ENCODE assay signal across 16 cellular contexts in genomic region chr14:100018054-100018453, GRCh38.
"Had no signal": no experiment of that assay in that cellular context is flagged by ENCODE, and none has a peak within 500 bp of the region (broad histone marks: within the 10 kb centered on the region; RNA-seq: fewer than 3 reads in every experiment).

No MANE protein-coding gene starts in this region.

- H3K4me3 ChIP-seq: cardiac muscle cell, colonic mucosa, gastrocnemius medialis, sigmoid colon had no signal

- H3K36me3 ChIP-seq: cardiac muscle cell, colonic mucosa, gastrocnemius medialis, sigmoid colon had no signal

- H3K4me1 ChIP-seq: colonic mucosa had no signal

- DNase-seq: activated CD8-positive, alpha-beta memory T cell treated with anti-CD3 and anti-CD28 coated beads, Interleukin-2, amount 50 U/mL, for 4 hours; activated CD8-positive, alpha-beta T cell treated with anti-CD3 and anti-CD28 coated beads for 36 hours; activated naive CD4-positive, alpha-beta T cell; activated T-cell treated with anti-CD3 and anti-CD28 coated beads, Interleukin-2, amount 50 U/mL, for 72 hours; aorta; colonic mucosa; effector CD8-positive, alpha-beta T cell; gastrocnemius medialis; kidney glomerular epithelial cell; naive B cell; sigmoid colon; stimulated activated CD4-positive, alpha-beta T cell treated with anti-CD3 and anti-CD28 coated beads, Interleukin-4, amount 100 ng/mL, for 1 hour; stimulated activated CD8-positive, alpha-beta memory T cell treated with anti-CD3 and anti-CD28 coated beads, Interleukin-4, amount 100 ng/mL, for 48 hours; T-cell; T1000 had no signal

- H3K27me3 ChIP-seq: cardiac muscle cell, colonic mucosa, gastrocnemius medialis, sigmoid colon had no signal

- H3K9me3 ChIP-seq: colonic mucosa, gastrocnemius medialis, sigmoid colon had no signal

- H3K27ac ChIP-seq: cardiac muscle cell, colonic mucosa, gastrocnemius medialis had no signal

- ATAC-seq: activated CD8-positive, alpha-beta T cell treated with anti-CD3 and anti-CD28 coated beads for 36 hours; activated T-cell treated with anti-CD3 and anti-CD28 coated beads, Interleukin-2, amount 50 U/mL, for 72 hours; gastrocnemius medialis; T-cell had no signal
